ENCODE assay signal across 8 cellular contexts in genomic region chr9:104780796-104781395, GRCh38. TPM values are rescaled to one million over a fixed set of nuclear protein-coding genes. Genes with fewer than 3 reads are reported as not detected.
DNase-seq lines count a peak whose midpoint lies in the region; ATAC-seq, FAIRE-seq and TF ChIP-seq lines count a peak whose summit lies in the region.

No MANE protein-coding gene starts in this region.

- no peak for TF ChIP-seq EP300 in H1 (IDR thresholded peaks at IDR 0.05; ENCODE audit: borderline replicate concordance in 1 of 2, low read depth in 2 of 2, low read length in 2 of 2)

- H2BK5ac ChIP-seq in H1 (ENCODE audit: low read depth, low read length), result no peak overlapping the region

- H3K4me3 ChIP-seq in H1 (ENCODE audit: extremely low read depth in 1 of 4, insufficient read depth in 2 of 4, low read depth in 3 of 4, low read length in 4 of 4) (no peak overlapping the region), gastrocnemius medialis (no peak overlapping the region), tibial artery (no peak overlapping the region)

- H3K4me2 ChIP-seq in H1 (ENCODE audit: insufficient read depth in 1 of 2, low read depth in 2 of 2, low read length in 2 of 2), result no peak overlapping the region

- no peak overlapping the region for H2AFZ ChIP-seq in H1 (ENCODE audit: low read length)

- CTCF ChIA-PET in H1 (lab: Charles Lee; ENCODE audit: partially characterized antibody), result interaction anchor here (1.0 to 1.3 kb wide), 4 partner anchors 14 to 579 kb away, joined by 3 to 4 read pairs (median 4); no protein-coding TSS in a partner anchor

- H3K4me1 ChIP-seq in H1 (replicated peaks in 1 of 4; ENCODE audit: control insufficient read depth in 3 of 4, insufficient read depth in 4 of 4, low read length in 3 of 4) (no peaks in the 10 kb centered on the region), gastrocnemius medialis (peaks cover 15 to 21% of the 10 kb centered on the region in 2 donors), tibial artery (peaks cover 0 to 19% (median 9%) of the 10 kb centered on the region in 4 donors)

- H3K27ac ChIP-seq in H1 (ENCODE audit: low read depth, low read length) (no peak overlapping the region), gastrocnemius medialis (peak overlapping the region; percentile 8 to 89 (median 24)), tibial artery (no peak overlapping the region)

- H2BK12ac ChIP-seq in H1 (ENCODE audit: low read depth, low read length), result no peak overlapping the region

- intact Hi-C loops in gastrocnemius medialis (cut with DNase I; ENCODE audit: low total_unique reads) (no loop called here), tibial artery (cut with DNase I; ENCODE audit: low total_unique reads) (no loop called here)

- no peak overlapping the region for H2BK20ac ChIP-seq in H1 (ENCODE audit: low read length)

- TF ChIP-seq CTCF in D721Med (IDR thresholded peaks at IDR 0.05; ENCODE audit: insufficient read depth, missing control alignments), result peak; percentile 57
- no peak for TF ChIP-seq CTCF in H1 (IDR thresholded peaks at IDR 0.05; ENCODE audit: control extremely low read depth in 1 of 3, insufficient read depth in 1 of 3, low read depth in 1 of 3, low read length in 3 of 3)
- peak in 1 of 5 experiments; percentile 17 for TF ChIP-seq CTCF in gastrocnemius medialis (IDR thresholded peaks at IDR 0.05 in 4 of 5, conservative IDR thresholded peaks at IDR 0.05 in 1 of 5)
- peak in 1 of 2 experiments; percentile 14 for TF ChIP-seq CTCF in tibial artery (IDR thresholded peaks at IDR 0.05)

- H4K5ac ChIP-seq in H1 (ENCODE audit: insufficient read length, low read depth, low read length), result no peak overlapping the region

- 94% methylated on average over 1 of the region's 1 CpG; no CpG with 5 or more reads in 1 of the 2 experiments for WGBS in H1 (ENCODE audit: extremely low coverage in 1 of 2, insufficient coverage in 1 of 2, insufficient read length in 1 of 2, insufficient replicate concordance in 2 of 2, low coverage in 1 of 2, low lambda C conversion rate in 2 of 2, missing lambda C conversion rate in 1 of 2), 2 experiments

- H4K8ac ChIP-seq in H1 (ENCODE audit: extremely low read depth, insufficient read depth, low read length), result no peak overlapping the region

- H3K56ac ChIP-seq in H1 (replicated peaks; ENCODE audit: insufficient read length, low read depth, low read length), result no peak overlapping the region

- no peaks in the 10 kb centered on the region for H3K79me2 ChIP-seq in H1 (ENCODE audit: control insufficient read depth in 1 of 2, insufficient read depth in 2 of 2, low read length in 2 of 2)

- H3K9me3 ChIP-seq in H1 (ENCODE audit: insufficient read depth in 2 of 2, low read depth in 1 of 2, low read length in 1 of 2), result no peaks in the 10 kb centered on the region
- no peaks in the 10 kb centered on the region for H3K9me3 ChIP-seq in gastrocnemius medialis
- H3K9me3 ChIP-seq in tibial artery, result no peaks in the 10 kb centered on the region

- no peak overlapping the region for H3K9ac ChIP-seq in H1 (replicated peaks in 1 of 4; ENCODE audit: extremely low read depth in 1 of 4, low read depth in 3 of 4, low read length in 3 of 4)

- no peak overlapping the region for H3K14ac ChIP-seq in H1 (ENCODE audit: insufficient read length)

- no peak overlapping the region for H3K18ac ChIP-seq in H1 (ENCODE audit: extremely low read depth, low read length)

- no peak overlapping the region for H3K4ac ChIP-seq in H1 (replicated peaks; ENCODE audit: insufficient read length, low read depth, low read length)

- H2BK120ac ChIP-seq in H1 (replicated peaks; ENCODE audit: low read depth, low read length), result no peak overlapping the region

- no peak overlapping the region for H4K91ac ChIP-seq in H1 (replicated peaks; ENCODE audit: insufficient read length, low read length)

- peak; percentile 36 for ATAC-seq in GM21619 (IDR thresholded peaks at IDR 0.05; ENCODE audit: unreplicated experiment)
- ATAC-seq in gastrocnemius medialis, result no peak
- no peak for ATAC-seq in HG03095 (IDR thresholded peaks at IDR 0.05; ENCODE audit: unreplicated experiment)

- in situ Hi-C loops in gastrocnemius medialis (cut with MboI; ENCODE audit: low sequenced_read_pairs in 4 of 4), result loop anchor here in 2 of 4 donors (25.0 kb wide), 1 partner anchor 631 kb away; no protein-coding TSS in a partner anchor

- FAIRE-seq in D721Med (lab: Jason Lieb, UNC) (peak; percentile 71), H1 (lab: Jason Lieb, UNC) (no peak)

- POLR2A ChIA-PET in H1 (lab: Charles Lee; ENCODE audit: partially characterized antibody), result interaction anchor here (0.6 to 0.9 kb wide), 2 partner anchors 13 to 930 kb away, joined by 3 read pairs; no protein-coding TSS in a partner anchor

- no peaks in the 10 kb centered on the region for H3K79me1 ChIP-seq in H1 (ENCODE audit: low read depth, low read length)

- no peaks in the 10 kb centered on the region for H3K23me2 ChIP-seq in H1 (ENCODE audit: low read depth, low read length)

- H3K23ac ChIP-seq in H1 (ENCODE audit: insufficient read length), result no peak overlapping the region

- DNase-seq in D721Med (ENCODE audit: insufficient read length, low spot score) (no peak), NCI-H345 treated with DMSO at 0.1 percent for 48 hours (lab: John Stamatoyannopoulos, UW; ENCODE audit: unreplicated experiment) (peak; percentile 21), H1 (ENCODE audit: low read depth in 1 of 2, low spot score in 2 of 2) (no peak), gastrocnemius medialis (no peak), tibial artery (no peak), T-helper 1 cell (no peak)

- H4K20me1 ChIP-seq in H1 (replicated peaks in 1 of 2; ENCODE audit: control insufficient read depth in 1 of 2, insufficient read depth in 2 of 2, low read length in 2 of 2), result no peaks in the 10 kb centered on the region

- peak; percentile 36 to 43; a peak in 3 of 4 replicates for TF ChIP-seq RAD21 in H1 (IDR thresholded peaks at IDR 0.05 in 1 of 2, conservative IDR thresholded peaks at IDR 0.05 in 1 of 2; ENCODE audit: low read depth in 2 of 2, low read length in 2 of 2)

- no peak overlapping the region for H2BK15ac ChIP-seq in H1 (ENCODE audit: low read length)

- H3K36me3 ChIP-seq in H1 (ENCODE audit: control insufficient read depth in 2 of 4, insufficient read depth in 4 of 4, low read length in 3 of 4) (peaks cover 3 to 11% (median 7%) of the 10 kb centered on the region in 4 experiments; a peak in 5 of 8 replicates), gastrocnemius medialis (peaks cover 0 to 31% of the 10 kb centered on the region in 2 donors), tibial artery (peaks cover 31 to 43% (median 32%) of the 10 kb centered on the region in 3 donors)

- no peak for TF ChIP-seq POLR2A in H1 (IDR thresholded peaks at IDR 0.05; ENCODE audit: control extremely low read depth in 1 of 2, low read depth in 2 of 2, low read length in 2 of 2)
- no peak for TF ChIP-seq POLR2A in gastrocnemius medialis (IDR thresholded peaks at IDR 0.05)

- H3K27me3 ChIP-seq in H1 (replicated peaks in 1 of 4; ENCODE audit: control insufficient read depth in 3 of 4, extremely low read depth in 1 of 4, insufficient read depth in 3 of 4, low read length in 3 of 4) (no peaks in the 10 kb centered on the region), gastrocnemius medialis (no peaks in the 10 kb centered on the region), tibial artery (no peaks in the 10 kb centered on the region)

- no peak overlapping the region for H2AK5ac ChIP-seq in H1 (ENCODE audit: low read depth, low read length)

TF ChIP-seq in H1, 55 proteins besides CTCF, POLR2A, EP300 and RAD21 (continues in another document):
- TF ChIP-seq NRF1 (IDR thresholded peaks at IDR 0.05; ENCODE audit: low read depth, low read length) (no peak), EZH2 (IDR thresholded peaks at IDR 0.05; ENCODE audit: low read depth, low read length, severe bottlenecking) (no peak), ZNF274 (IDR thresholded peaks at IDR 0.05; ENCODE audit: borderline replicate concordance, extremely low read depth, low read length) (no peak), BACH1 (IDR thresholded peaks at IDR 0.05; ENCODE audit: low read length) (no peak), MAFK (IDR thresholded peaks at IDR 0.05; ENCODE audit: low read depth, low read length) (no peak), CHD1 (IDR thresholded peaks at IDR 0.05; ENCODE audit: low read depth, low read length) (no peak), SP1 (IDR thresholded peaks at IDR 0.05; ENCODE audit: low read depth, low read length) (no peak), YY1 (IDR thresholded peaks at IDR 0.05; ENCODE audit: low read depth, low read length) (no peak), TAF1 (IDR thresholded peaks at IDR 0.05; ENCODE audit: low read depth, low read length) (no peak), CBX5 (IDR thresholded peaks at IDR 0.05; ENCODE audit: low read depth, low read length) (no peak)

RNA-seq across cellular contexts. Expression of gene NIPSNAP3B, which starts 17.0 kb away (rescaled TPM):
- 0.29 and 0.34 TPM in 2 replicates for total RNA-seq in H1 (2021; fragmentation: NEBNext Ultra II Directional; extraction: Animal tissue kit (Norgen Biotek cat#: 25700))
- 0.14 and 0.20 TPM in 2 replicates for polyA plus RNA-seq in H1 (2011; rRNA removed)
- 0.21 TPM for polyA plus RNA-seq in H1 (2011; cell fraction: cytosol; rRNA removed)
- 0.14 TPM for polyA plus RNA-seq in H1 (2011; cell fraction: nucleus; rRNA removed)
- 0.39 to 0.43 TPM (median 0.42 TPM) in 3 of 4 replicates, not detected in the other for polyA plus RNA-seq in H1 (2012, experiment 1 of 2)
- not detected for polyA plus RNA-seq in H1 (2012, experiment 2 of 2)
- 0.32 TPM for polyA plus RNA-seq in H1 (2013, experiment 1 of 2)
- polyA plus RNA-seq in H1 (2013, experiment 2 of 2), result 0.29 TPM
- 0.09 and 0.68 TPM in 2 replicates for polyA minus RNA-seq in H1 (2011; rRNA and poly(A)+ RNA removed)
- polyA minus RNA-seq in H1 (2011; cell fraction: cytosol; rRNA and poly(A)+ RNA removed), result not detected
- not detected for polyA minus RNA-seq in H1 (2011; cell fraction: nucleus; rRNA and poly(A)+ RNA removed)
- total RNA-seq in gastrocnemius medialis, result 10 to 100 TPM in 3 of 4 donors, 1 to 10 TPM in 1; 1.9 to 19.1 (median 13.9) TPM

RNA-seq across cellular contexts. Expression of gene NIPSNAP3A, which starts 33.4 kb away (rescaled TPM):
- total RNA-seq in H1 (2021; fragmentation: NEBNext Ultra II Directional; extraction: Animal tissue kit (Norgen Biotek cat#: 25700)), result 6.9 and 9.3 TPM in 2 replicates
- polyA plus RNA-seq in H1 (2011; rRNA removed), result 4.3 and 9.4 TPM in 2 replicates
- polyA plus RNA-seq in H1 (2011; cell fraction: cytosol; rRNA removed), result 8.4 TPM
- 3.1 TPM for polyA plus RNA-seq in H1 (2011; cell fraction: nucleus; rRNA removed)
- polyA plus RNA-seq in H1 (2012, experiment 1 of 2), result 6.6 to 6.7 TPM (median 6.7 TPM) in 4 replicates
- polyA plus RNA-seq in H1 (2012, experiment 2 of 2), result 3.5 TPM
- 5.0 TPM for polyA plus RNA-seq in H1 (2013, experiment 1 of 2)
- polyA plus RNA-seq in H1 (2013, experiment 2 of 2), result 3.9 TPM
- polyA minus RNA-seq in H1 (2011; rRNA and poly(A)+ RNA removed), result 2.4 and 4.0 TPM in 2 replicates
- 3.7 TPM for polyA minus RNA-seq in H1 (2011; cell fraction: cytosol; rRNA and poly(A)+ RNA removed)
- polyA minus RNA-seq in H1 (2011; cell fraction: nucleus; rRNA and poly(A)+ RNA removed), result 3.2 TPM
- 10 to 100 TPM in 1 of 4 donors, 1 to 10 TPM in 3; 5.9 to 17.2 (median 6.9) TPM for total RNA-seq in gastrocnemius medialis

Comparison
In these comparisons a context has a peak if more than half of its experiments do, and no peak if none do; other contexts are left out.
1. H3K27ac ChIP-seq: peak in gastrocnemius medialis (4 of 4); none in H1 (single experiment) and tibial artery (0 of 2).